ENCODE assay signal across 8 cellular contexts in genomic region chrX:76555816-76556215, GRCh38.
A peak's percentile ranks its signal among the peaks of the same experiment; 100 is the strongest.
DNase-seq lines count a peak whose midpoint lies in the region; ATAC-seq and TF ChIP-seq lines count a peak whose summit lies in the region.

No MANE protein-coding gene starts in this region.

- peak; percentile 11 to 48 for TF ChIP-seq RAD21 in liver (IDR thresholded peaks at IDR 0.05)

- H3K36me3 ChIP-seq in liver (ENCODE audit: control insufficient read depth in 4 of 4, insufficient read depth in 3 of 4, low read depth in 1 of 4, low read length in 3 of 4) = no peaks in the 10 kb centered on the region
- no peaks in the 10 kb centered on the region for H3K36me3 ChIP-seq in ascending aorta

- H3K9me3 ChIP-seq in liver (ENCODE audit: control insufficient read depth in 4 of 4, low read length in 3 of 4) (peaks cover 0 to 41% (median 15%) of the 10 kb centered on the region in 4 donors), ascending aorta (peaks cover 36 to 65% of the 10 kb centered on the region in 2 donors)

- H3K27me3 ChIP-seq in liver (ENCODE audit: control insufficient read depth in 4 of 4, insufficient read depth in 4 of 4, low read length in 3 of 4) (peaks cover 0 to 2% (median 0%) of the 10 kb centered on the region in 4 donors), ascending aorta (no peaks in the 10 kb centered on the region)

- no peak overlapping the region for H3K9ac ChIP-seq in liver (ENCODE audit: low read depth in 1 of 2, low read length in 2 of 2)

- TF ChIP-seq CTCF in liver (IDR thresholded peaks at IDR 0.05; ENCODE audit: low read depth, low read length, missing input control) (peak; percentile 1), ascending aorta (IDR thresholded peaks at IDR 0.05) (no peak)

- H3K4me1 ChIP-seq in liver (ENCODE audit: control insufficient read depth in 4 of 4, insufficient read depth in 4 of 4, low read length in 3 of 4) = no peaks in the 10 kb centered on the region
- H3K4me1 ChIP-seq in ascending aorta = no peaks in the 10 kb centered on the region

- no peak overlapping the region for H3K27ac ChIP-seq in liver (ENCODE audit: low read depth in 1 of 2, low read length in 2 of 2)
- no peak overlapping the region for H3K27ac ChIP-seq in ascending aorta

- intact Hi-C loops in ascending aorta (cut with DNase I) = no loop called here

- H3K4me3 ChIP-seq in liver (ENCODE audit: low read depth in 1 of 3, low read length in 3 of 3) (no peak overlapping the region), ascending aorta (no peak overlapping the region)

- WGBS in liver = 12% methylated on average over 4 of the region's 4 CpGs

- ATAC-seq in esophagus mucosa (no peak), GM21447 (IDR thresholded peaks at IDR 0.05; ENCODE audit: unreplicated experiment) (no peak)

- DNase-seq in NOMO-1 treated with DMSO at 0.1 percent for 48 hours (lab: John Stamatoyannopoulos, UW; ENCODE audit: unreplicated experiment) (peak; percentile 26), NOMO-1 treated with dmso at 0.1 percent for 144 hours (lab: John Stamatoyannopoulos, UW; ENCODE audit: unreplicated experiment) (no peak), HUDEP-2 (lab: John Stamatoyannopoulos, UW; ENCODE audit: unreplicated experiment in 76 of 76) (peak in 59 of 76 experiments; percentile 0 to 65 (median 26)), T follicular helper cell (ENCODE audit: low read depth) (peak; percentile 3), ascending aorta (ENCODE audit: low spot score in 2 of 2) (no peak)

TF ChIP-seq in liver, 16 proteins besides CTCF, POLR2A, EP300 and RAD21:
- TF ChIP-seq HNF4G (IDR thresholded peaks at IDR 0.05) (no peak), JUND (IDR thresholded peaks at IDR 0.05) (no peak), YY1 (IDR thresholded peaks at IDR 0.05) (no peak), REST (IDR thresholded peaks at IDR 0.05) (no peak), TAF1 (conservative IDR thresholded peaks at IDR 0.05) (no peak), RXRA (IDR thresholded peaks at IDR 0.05) (no peak), FOXA1 (IDR thresholded peaks at IDR 0.05) (no peak), NR2F2 (IDR thresholded peaks at IDR 0.05) (no peak), ZBTB33 (IDR thresholded peaks at IDR 0.05) (no peak), ATF3 (IDR thresholded peaks at IDR 0.05) (no peak), SP1 (IDR thresholded peaks at IDR 0.05) (no peak), EGR1 (IDR thresholded peaks at IDR 0.05; ENCODE audit: low read depth in 2 of 2) (no peak), HNF4A (conservative IDR thresholded peaks at IDR 0.05) (no peak), GABPA (IDR thresholded peaks at IDR 0.05 in 1 of 2, conservative IDR thresholded peaks at IDR 0.05 in 1 of 2) (no peak), FOXA2 (IDR thresholded peaks at IDR 0.05) (no peak)
- TF ChIP-seq, protein P1, sequence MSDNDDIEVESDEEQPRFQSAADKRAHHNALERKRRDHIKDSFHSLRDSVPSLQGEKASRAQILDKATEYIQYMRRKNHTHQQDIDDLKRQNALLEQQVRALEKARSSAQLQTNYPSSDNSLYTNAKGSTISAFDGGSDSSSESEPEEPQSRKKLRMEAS (IDR thresholded peaks at IDR 0.05) = no peak

Comparison
In these comparisons a context has a peak if more than half of its experiments do, and no peak if none do; other contexts are left out.
1. DNase-seq: peak in NOMO-1 treated with DMSO at 0.1 percent for 48 hours (single experiment), HUDEP-2 (59 of 76) and T follicular helper cell (single experiment); none in NOMO-1 treated with dmso at 0.1 percent for 144 hours (single experiment) and ascending aorta (0 of 2).